ENCODE assay signal across 8 cellular contexts in the genomic region with DNA sequence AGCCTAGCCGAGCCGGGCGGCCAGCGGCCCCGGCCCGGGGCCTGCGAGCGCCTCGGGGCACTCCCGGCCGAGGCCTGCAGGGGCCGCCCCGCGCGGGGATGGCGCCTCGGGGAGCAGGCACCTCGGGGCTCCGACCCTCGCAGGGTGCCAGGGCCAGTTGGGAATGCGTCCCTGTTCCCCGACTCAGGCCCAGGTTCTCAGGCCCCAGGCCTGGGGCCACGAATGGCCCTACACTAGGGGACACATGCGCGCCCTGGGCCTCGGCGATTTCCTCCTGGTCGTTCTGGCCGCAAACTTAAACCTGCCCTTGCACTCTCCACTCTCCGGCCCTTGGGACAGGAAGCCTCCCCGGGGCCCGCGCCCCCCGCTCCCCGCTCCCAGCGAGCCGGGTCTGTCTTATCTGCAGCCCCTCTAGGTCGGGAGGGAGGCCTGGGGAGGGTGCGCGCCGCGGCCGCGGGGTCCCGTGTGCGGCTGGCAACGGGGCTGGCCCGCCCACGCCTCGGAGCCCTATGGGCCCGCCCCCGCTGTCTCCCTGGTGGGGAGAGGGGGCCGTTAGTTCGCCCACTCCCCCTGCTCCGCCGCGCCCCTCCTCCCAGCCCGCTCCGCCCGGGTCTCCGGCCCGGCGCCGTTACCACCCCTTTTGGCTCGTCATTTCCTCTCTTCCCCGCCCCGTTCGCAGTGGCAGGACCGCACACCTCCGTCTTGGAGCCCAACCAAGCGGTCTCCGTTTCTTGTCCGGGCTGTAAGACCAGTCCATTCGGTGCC. TPM values are rescaled to one million over a fixed set of nuclear protein-coding genes. Genes with fewer than 3 reads are reported as not detected.
DNase-seq lines count a peak whose midpoint lies in the region; ATAC-seq and TF ChIP-seq lines count a peak whose summit lies in the region.

No MANE protein-coding gene starts in this region.

- CTCF ChIA-PET in Caco-2 (lab: Charles Lee) = interaction anchor here (0.6 to 1.2 kb wide), 5 partner anchors 33 to 108 kb away, joined by 3 to 7 read pairs (median 4); partner anchors contain the start of gene UNC5CL

- H3K4me3 ChIP-seq in Caco-2 (ENCODE audit: low read depth, low read length) = peak overlapping the region; percentile 98
- peak overlapping the region; percentile 90 for H3K4me3 ChIP-seq in epithelial cell of proximal tubule (ENCODE audit: low read depth, low read length)
- H3K4me3 ChIP-seq in muscle layer of colon (ENCODE audit: low read depth in 1 of 2, low read length in 2 of 2) = peak overlapping the region; percentile 77 to 88

- no peaks in the 10 kb centered on the region for H3K27me3 Mint-ChIP-seq in Caco-2 (ENCODE audit: insufficient read depth, unreplicated experiment)

- peak overlapping the region; percentile 100 for H3K27ac ChIP-seq in muscle layer of colon (ENCODE audit: low read depth, low read length)

- H3K9me3 ChIP-seq in Caco-2 (no peaks in the 10 kb centered on the region), muscle layer of colon (ENCODE audit: low read length) (no peaks in the 10 kb centered on the region)

- peak overlapping the region; percentile 79 for H3K9ac ChIP-seq in muscle layer of colon (ENCODE audit: low read length)

- intact Hi-C loops in Caco-2 (cut with micrococcal nuclease; ENCODE audit: unreplicated experiment) = loop anchor here (2.0 to 5.0 kb wide), 3 partner anchors 33 to 486 kb away; partner anchors contain the start of gene LRFN2

- TF ChIP-seq CTCF in Caco-2 (IDR thresholded peaks at IDR 0.05; ENCODE audit: insufficient read depth in 1 of 2, low read depth in 1 of 2, low read length in 1 of 2, severe bottlenecking in 1 of 2, unreplicated experiment in 1 of 2) = peak; percentile 16 to 43
- peak; percentile 29 for TF ChIP-seq CTCF in epithelial cell of proximal tubule (conservative IDR thresholded peaks at IDR 0.05; ENCODE audit: low read depth, low read length)

- H3K36me3 ChIP-seq in Caco-2 (ENCODE audit: control insufficient read depth, insufficient read depth, low read length) (no peaks in the 10 kb centered on the region), muscle layer of colon (ENCODE audit: insufficient read depth, low read length) (peaks cover 4% of the 10 kb centered on the region)

- POLR2A ChIA-PET in Caco-2 (lab: Charles Lee) = interaction anchor here (0.6 to 1.7 kb wide), 7 partner anchors 24 to 1631 kb away, joined by 3 to 16 read pairs (median 4); no protein-coding TSS in a partner anchor

- H3K4me1 Mint-ChIP-seq in Caco-2 (ENCODE audit: low read depth, unreplicated experiment) = peaks cover 29% of the 10 kb centered on the region

- H3K36me3 Mint-ChIP-seq in Caco-2 (ENCODE audit: insufficient read depth, unreplicated experiment) = peaks cover 28% of the 10 kb centered on the region

- no peaks in the 10 kb centered on the region for H3K9me3 Mint-ChIP-seq in Caco-2 (ENCODE audit: unreplicated experiment)

- no TSS peak for BruUV-seq in Caco-2 (replicated peaks; lab: Mats Ljungman, UMichigan)

- peak overlapping the region; percentile 92 for H3K4me3 Mint-ChIP-seq in Caco-2 (ENCODE audit: unreplicated experiment)

- peaks cover 16% of the 10 kb centered on the region; the same call in 1 of the 2 replicates for H3K4me1 ChIP-seq in Caco-2
- H3K4me1 ChIP-seq in muscle layer of colon (ENCODE audit: insufficient read depth, low read length) = peaks cover 31% of the 10 kb centered on the region

- DNase-seq in Caco-2 (peak; percentile 89 to 90), HuH-7 (ENCODE audit: low spot score) (peak; percentile 58), OCI-M1 (lab: John Stamatoyannopoulos, UW) (peak; percentile 92), epithelial cell of proximal tubule (ENCODE audit: low read depth) (no peak)
- peak; percentile 79 for DNase-seq in activated T-cell treated with anti-CD3 and anti-CD28 coated beads, Interleukin-2, amount 50 U/mL, for 1 hour
- peak; percentile 87 for DNase-seq in stimulated activated CD8-positive, alpha-beta memory T cell treated with anti-CD3 and anti-CD28 coated beads, Interleukin-4, amount 100 ng/mL, for 48 hours

- ATAC-seq in GM21367 (IDR thresholded peaks at IDR 0.05; ENCODE audit: unreplicated experiment) = peak; percentile 21

- H3K27me3 ChIP-seq in Caco-2 (replicated peaks; ENCODE audit: control insufficient read depth, insufficient read depth, low read length) (no peaks in the 10 kb centered on the region), muscle layer of colon (ENCODE audit: control insufficient read depth in 1 of 2, insufficient read depth in 2 of 2, low read length in 2 of 2) (no peaks in the 10 kb centered on the region)

- peak overlapping the region; percentile 95 for H3K27ac Mint-ChIP-seq in Caco-2 (ENCODE audit: unreplicated experiment)

RNA-seq across cellular contexts. Expression of gene NFYA, which starts 0.6 kb away (rescaled TPM):
- 25.7 and 27.7 TPM in 2 replicates for total RNA-seq in Caco-2 (2022)
- total RNA-seq in epithelial cell of proximal tubule = 9.1 and 23.9 TPM in 2 replicates

RNA-seq across cellular contexts. Expression of gene OARD1, which starts 1.2 kb away (rescaled TPM):
- total RNA-seq in Caco-2 (2022) (35.5 and 38.0 TPM in 2 replicates), epithelial cell of proximal tubule (15.7 and 19.5 TPM in 2 replicates)

RNA-seq across cellular contexts. Expression of gene APOBEC2, which starts 20.4 kb away (rescaled TPM):
- total RNA-seq in Caco-2 (2022) = 2.5 and 4.8 TPM in 2 replicates
- total RNA-seq in epithelial cell of proximal tubule = not detected in 2 replicates

RNA-seq across cellular contexts. Expression of gene TSPO2, which starts 31.1 kb away (rescaled TPM):
- total RNA-seq in Caco-2 (2022) (0.49 and 0.61 TPM in 2 replicates), epithelial cell of proximal tubule (not detected in 2 replicates)

RNA-seq across cellular contexts. Expression of gene UNC5CL, which starts 34.4 kb away (rescaled TPM):
- total RNA-seq in Caco-2 (2022) (4.5 and 5.5 TPM in 2 replicates), epithelial cell of proximal tubule (0.58 and 2.2 TPM in 2 replicates)
